In genomic region chr6:24827162-24827561, GRCh38 we compare ENCODE assay signal across 17 cellular contexts. TPM values are rescaled to one million over a fixed set of nuclear protein-coding genes. Genes with fewer than 3 reads are reported as not detected.
DNase-seq lines count a peak whose midpoint lies in the region; ATAC-seq, FAIRE-seq and TF ChIP-seq lines count a peak whose summit lies in the region.
"Had no signal": no experiment of that assay in that cellular context is flagged by ENCODE, and none has a peak within 500 bp of the region (broad histone marks: within the 10 kb centered on the region; RNA-seq: fewer than 3 reads in every experiment).

No MANE protein-coding gene starts in this region.

- FAIRE-seq in GM19239 (lab: Jason Lieb, UNC): no peak

- no peaks in the 10 kb centered on the region for H3K27me3 ChIP-seq in CD8-positive, alpha-beta T cell (ENCODE audit: insufficient read depth, low read length)
- H3K27me3 ChIP-seq: SJSA1, upper lobe of left lung had no signal

- no peaks in the 10 kb centered on the region for H3K4me1 ChIP-seq in CD8-positive, alpha-beta T cell (ENCODE audit: insufficient read depth, low read length)
- H3K4me1 ChIP-seq: upper lobe of left lung had no signal

- H3K4me1 Mint-ChIP-seq in CD8-positive, alpha-beta T cell (ENCODE audit: low read depth): peaks cover 33% of the 10 kb centered on the region
- H3K4me1 Mint-ChIP-seq in activated naive CD8-positive, alpha-beta T cell (ENCODE audit: low read depth): peaks cover 30% of the 10 kb centered on the region

- ATAC-seq in CD8-positive, alpha-beta T cell: no peak
- ATAC-seq in HG03175 (IDR thresholded peaks at IDR 0.05; ENCODE audit: unreplicated experiment): no peak
- ATAC-seq: sciatic nerve had no signal

- DNase-seq in CD8-positive, alpha-beta T cell: no peak
- DNase-seq in NCI-H1105 (lab: John Stamatoyannopoulos, UW) (peak; percentile 39), mucosa of gallbladder (ENCODE audit: low spot score) (peak; percentile 36), GM19239 (ENCODE audit: insufficient read length, low spot score) (no peak), H4 (ENCODE audit: low spot score) (no peak)
- no peak for DNase-seq in NK-92 treated with Interleukin-12 subunit alpha and Interleukin-12 subunit beta, amount 100 ng/mL, for 24 hours (lab: John Stamatoyannopoulos, UW)
- DNase-seq: activated CD4-positive, alpha-beta T cell treated with anti-CD3 and anti-CD28 coated beads for 48 hours; aorta; H7; hippocampal formation; midbrain; upper lobe of left lung had no signal

- H3K9me3 ChIP-seq in CD8-positive, alpha-beta T cell (ENCODE audit: low read length): no peaks in the 10 kb centered on the region
- H3K9me3 ChIP-seq: SJSA1, upper lobe of left lung had no signal

- H3K4me3 ChIP-seq in CD8-positive, alpha-beta T cell (ENCODE audit: low read depth, low read length): no peak overlapping the region
- H3K4me3 ChIP-seq: SJSA1, upper lobe of left lung had no signal

- H3K36me3 ChIP-seq in CD8-positive, alpha-beta T cell (ENCODE audit: insufficient read depth, low read length): peaks cover 72% of the 10 kb centered on the region
- H3K36me3 ChIP-seq: SJSA1 had no signal

- no peaks in the 10 kb centered on the region for H3K9me3 Mint-ChIP-seq in CD8-positive, alpha-beta T cell
- H3K9me3 Mint-ChIP-seq in activated naive CD8-positive, alpha-beta T cell (ENCODE audit: low read depth): no peaks in the 10 kb centered on the region

- CTCF ChIA-PET in CD8-positive, alpha-beta T cell (lab: Charles Lee): interaction anchor here (1.2 kb wide), 1 partner anchor 29 kb away, joined by 4 read pairs; no protein-coding TSS in a partner anchor

- POLR2A ChIA-PET in CD8-positive, alpha-beta T cell (lab: Charles Lee): no interaction called here

- TF ChIP-seq CTCF in CD8-positive, alpha-beta T cell (IDR thresholded peaks at IDR 0.05): no peak

- H3K4me3 Mint-ChIP-seq in CD8-positive, alpha-beta T cell: no peak overlapping the region
- no peak overlapping the region for H3K4me3 Mint-ChIP-seq in activated naive CD8-positive, alpha-beta T cell

- peak overlapping the region; percentile 67 for H3K27ac Mint-ChIP-seq in CD8-positive, alpha-beta T cell
- peak overlapping the region; percentile 66 for H3K27ac Mint-ChIP-seq in activated naive CD8-positive, alpha-beta T cell

- H3K36me3 Mint-ChIP-seq in CD8-positive, alpha-beta T cell: peaks cover 92% of the 10 kb centered on the region
- peaks cover 2% of the 10 kb centered on the region for H3K36me3 Mint-ChIP-seq in activated naive CD8-positive, alpha-beta T cell

- H3K27ac ChIP-seq in CD8-positive, alpha-beta T cell (ENCODE audit: low read depth, low read length): no peak overlapping the region
- H3K27ac ChIP-seq: SJSA1, upper lobe of left lung had no signal

- intact Hi-C loops in CD8-positive, alpha-beta T cell (cut with DNase I, micrococcal nuclease): loop anchor here in 1 of 2 experiments (5.0 kb wide), 1 partner anchor 115 kb away; no protein-coding TSS in a partner anchor

- no peaks in the 10 kb centered on the region for H3K27me3 Mint-ChIP-seq in CD8-positive, alpha-beta T cell (ENCODE audit: low read depth)
- H3K27me3 Mint-ChIP-seq in activated naive CD8-positive, alpha-beta T cell: no peaks in the 10 kb centered on the region

RNA-seq across cellular contexts. Expression of gene ARMH2, which starts 28.4 kb away (rescaled TPM):
- total RNA-seq in CD8-positive, alpha-beta T cell: under 1 TPM in 1 of 2 experiments, not detected in 1; 0.44 TPM
- total RNA-seq in mucosa of gallbladder: not detected
- not detected in 2 replicates for total RNA-seq in H4 (2014; rRNA removed; shearing (Covaris generic))
- total RNA-seq: aorta, H7, M059J, sciatic nerve, SJSA1 had no signal

RNA-seq across cellular contexts. Expression of gene GMNN, which starts 52.4 kb away (rescaled TPM):
- 10 to 100 TPM; 14.1 to 14.4 TPM for total RNA-seq in CD8-positive, alpha-beta T cell
- total RNA-seq in mucosa of gallbladder: 10.8 TPM
- 67.2 and 75.9 TPM in 2 replicates for total RNA-seq in H4 (2014; rRNA removed; shearing (Covaris generic))

Comparison
In these comparisons a context has a peak if more than half of its experiments do, and no peak if none do; other contexts are left out.
1. DNase-seq: peak in NCI-H1105 (single experiment) and mucosa of gallbladder (single experiment); none in CD8-positive, alpha-beta T cell (0 of 7), GM19239 (single experiment), NK-92 treated with Interleukin-12 subunit alpha and Interleukin-12 subunit beta, amount 100 ng/mL, for 24 hours (single experiment) and H4 (single experiment).